ENCODE assay signal across 27 cellular contexts in the genomic region with DNA sequence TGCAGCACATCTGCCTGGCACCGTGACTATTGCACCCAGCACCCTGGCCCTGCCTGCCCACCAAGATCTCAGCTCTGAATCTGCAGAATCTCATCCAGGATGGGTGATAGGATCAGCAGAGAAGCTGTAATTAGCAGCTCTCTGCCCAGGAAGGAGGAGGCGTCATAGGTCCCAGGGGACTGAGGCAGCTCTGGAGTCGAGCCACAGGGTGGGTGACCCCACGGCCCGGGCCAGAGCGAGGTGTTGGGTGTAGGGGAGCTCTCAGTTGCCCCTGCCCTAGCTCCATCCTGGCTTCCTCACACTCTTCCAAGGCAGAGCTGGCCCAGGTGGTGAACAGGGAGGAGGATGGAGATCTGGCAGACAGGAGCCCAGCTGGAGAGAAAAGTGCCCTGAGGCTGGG. TPM values are rescaled to one million over a fixed set of nuclear protein-coding genes. Genes with fewer than 3 reads are reported as not detected.
DNase-seq lines count a peak whose midpoint lies in the region; ATAC-seq and TF ChIP-seq lines count a peak whose summit lies in the region.
"Had no signal": no experiment of that assay in that cellular context is flagged by ENCODE, and none has a peak within 500 bp of the region (broad histone marks: within the 10 kb centered on the region; RNA-seq: fewer than 3 reads in every experiment).

No MANE protein-coding gene starts in this region.

- no peak overlapping the region for H3K4me3 ChIP-seq in NB4 (ENCODE audit: low read depth, low read length)
- no peak overlapping the region for H3K4me3 ChIP-seq in psoas muscle
- H3K4me3 ChIP-seq: adrenal gland, thyroid gland had no signal

- CTCF ChIA-PET in activated CD4-positive, alpha-beta T cell treated with anti-CD3 and anti-CD28 coated beads, Interleukin-2, amount 10 ng/mL, durations not matched to agents 7 days and 5 days (lab: Charles Lee) = interaction anchor here (1.5 to 1.6 kb wide), 2 partner anchors 63 to 397 kb away, joined by 5 to 7 read pairs; no protein-coding TSS in a partner anchor
- CTCF ChIA-PET in activated CD4-positive, alpha-beta T cell treated with anti-CD3 and anti-CD28 coated beads for 36 hours (lab: Charles Lee) = interaction anchor here (1.6 kb wide), 1 partner anchor 62 kb away, joined by 6 read pairs; no protein-coding TSS in a partner anchor

- no peak for ATAC-seq in activated CD4-positive, alpha-beta T cell treated with anti-CD3 and anti-CD28 coated beads for 36 hours
- no peak for ATAC-seq in psoas muscle
- no peak for ATAC-seq in HG02970 (IDR thresholded peaks at IDR 0.05; ENCODE audit: low FRiP score, unreplicated experiment)
- ATAC-seq: left lobe of liver had no signal

- no peaks in the 10 kb centered on the region for H3K27me3 ChIP-seq in psoas muscle (ENCODE audit: insufficient read depth in 3 of 3, low read length in 2 of 3)
- H3K27me3 ChIP-seq: adrenal gland, BE2C, thyroid gland had no signal

- no peak overlapping the region for H3K27ac ChIP-seq in psoas muscle
- H3K27ac ChIP-seq: adrenal gland, thyroid gland had no signal

- no peaks in the 10 kb centered on the region for H3K9me3 ChIP-seq in psoas muscle
- H3K9me3 ChIP-seq: adrenal gland, BE2C, thyroid gland had no signal

- no peaks in the 10 kb centered on the region for H3K36me3 ChIP-seq in psoas muscle (ENCODE audit: insufficient read depth in 1 of 2, low read depth in 1 of 2)
- H3K36me3 ChIP-seq: adrenal gland, BE2C, thyroid gland had no signal

- no peak overlapping the region for H3K4me3 Mint-ChIP-seq in activated CD4-positive, alpha-beta T cell treated with anti-CD3 and anti-CD28 coated beads, Interleukin-2, amount 10 ng/mL, durations not matched to agents 7 days and 5 days
- no peak overlapping the region for H3K4me3 Mint-ChIP-seq in activated CD4-positive, alpha-beta T cell treated with anti-CD3 and anti-CD28 coated beads for 36 hours
- no peak overlapping the region for H3K4me3 Mint-ChIP-seq in glutamatergic neuron (ENCODE audit: unreplicated experiment)
- H3K4me3 Mint-ChIP-seq: HFFc6, nephron progenitor cell had no signal

- WGBS in psoas muscle, 3 donors = 79 to 97% (median 85%) methylated on average over 5 to 6 of the region's 6 CpGs

- H3K27ac Mint-ChIP-seq in activated CD4-positive, alpha-beta T cell treated with anti-CD3 and anti-CD28 coated beads, Interleukin-2, amount 10 ng/mL, durations not matched to agents 7 days and 5 days = peak overlapping the region; percentile 69
- no peak overlapping the region for H3K27ac Mint-ChIP-seq in activated CD4-positive, alpha-beta T cell treated with anti-CD3 and anti-CD28 coated beads for 36 hours
- H3K27ac Mint-ChIP-seq in glutamatergic neuron (ENCODE audit: unreplicated experiment) = peak overlapping the region; percentile 48
- H3K27ac Mint-ChIP-seq: HFFc6, nephron progenitor cell, progenitor cell of endocrine pancreas had no signal

- no peak for DNase-seq in activated CD4-positive, alpha-beta T cell treated with anti-CD3 and anti-CD28 coated beads, Interleukin-2, amount 10 ng/mL, durations not matched to agents 7 days and 5 days
- DNase-seq in activated CD4-positive, alpha-beta T cell treated with anti-CD3 and anti-CD28 coated beads for 36 hours = no peak
- DNase-seq in NB4 (ENCODE audit: low read depth) (peak; percentile 43), glutamatergic neuron (no peak), psoas muscle (peak; percentile 4 to 39), HuH-7 (ENCODE audit: low spot score) (no peak), globus pallidus (ENCODE audit: low spot score) (no peak)
- DNase-seq: activated CD4-positive, alpha-beta T cell treated with anti-CD3 and anti-CD28 coated beads, Interleukin-2, amount 50 U/mL, for 1 hour; activated CD8-positive, alpha-beta memory T cell treated with anti-CD3 and anti-CD28 coated beads, Interleukin-2, amount 50 U/mL, for 4 hours; activated effector memory CD4-positive, alpha-beta T cell treated with Interleukin-2 at 50 U/mL for 16 hours; adrenal gland; BE2C; Calu3; HFFc6; Kasumi-1; midbrain; NCI-H1694 treated with DMSO at 0.1 percent for 48 hours; NCI-H526; nephron progenitor cell; RPMI8226; stimulated activated naive CD4-positive, alpha-beta T cell treated with Interleukin-2 at 50 U/mL for 16 hours; thyroid gland had no signal

- no peak for TF ChIP-seq POLR2A in NB4 (IDR thresholded peaks at IDR 0.05; ENCODE audit: extremely low read depth, insufficient read length)

- no peaks in the 10 kb centered on the region for H3K27me3 Mint-ChIP-seq in activated CD4-positive, alpha-beta T cell treated with anti-CD3 and anti-CD28 coated beads, Interleukin-2, amount 10 ng/mL, durations not matched to agents 7 days and 5 days
- no peaks in the 10 kb centered on the region for H3K27me3 Mint-ChIP-seq in activated CD4-positive, alpha-beta T cell treated with anti-CD3 and anti-CD28 coated beads for 36 hours
- H3K27me3 Mint-ChIP-seq in glutamatergic neuron (ENCODE audit: unreplicated experiment) = peaks cover 5% of the 10 kb centered on the region

- intact Hi-C loops in activated CD4-positive, alpha-beta T cell treated with anti-CD3 and anti-CD28 coated beads for 36 hours (cut with DNase I, micrococcal nuclease) = loop anchor here (2.0 to 10.0 kb wide), 2 partner anchors 18 to 108 kb away; partner anchors contain the start of gene FAM83G (in 1 of the 2)
- intact Hi-C loops in psoas muscle (cut with DNase I) = loop anchor here in 1 of 2 donors (10.0 kb wide), 1 partner anchor 58 kb away; no protein-coding TSS in a partner anchor

- H3K4me1 ChIP-seq in psoas muscle = no peaks in the 10 kb centered on the region
- H3K4me1 ChIP-seq: adrenal gland had no signal

- peaks cover 17% of the 10 kb centered on the region for H3K4me1 Mint-ChIP-seq in activated CD4-positive, alpha-beta T cell treated with anti-CD3 and anti-CD28 coated beads, Interleukin-2, amount 10 ng/mL, durations not matched to agents 7 days and 5 days
- peaks cover 14% of the 10 kb centered on the region for H3K4me1 Mint-ChIP-seq in activated CD4-positive, alpha-beta T cell treated with anti-CD3 and anti-CD28 coated beads for 36 hours
- H3K4me1 Mint-ChIP-seq in glutamatergic neuron (ENCODE audit: low read depth, unreplicated experiment) = peaks cover 6% of the 10 kb centered on the region

- peaks cover 31% of the 10 kb centered on the region for H3K36me3 Mint-ChIP-seq in activated CD4-positive, alpha-beta T cell treated with anti-CD3 and anti-CD28 coated beads, Interleukin-2, amount 10 ng/mL, durations not matched to agents 7 days and 5 days (ENCODE audit: low read depth)
- H3K36me3 Mint-ChIP-seq in activated CD4-positive, alpha-beta T cell treated with anti-CD3 and anti-CD28 coated beads for 36 hours (ENCODE audit: low read depth) = peaks cover 10% of the 10 kb centered on the region
- H3K36me3 Mint-ChIP-seq in glutamatergic neuron (ENCODE audit: unreplicated experiment) = no peaks in the 10 kb centered on the region

- POLR2A ChIA-PET in activated CD4-positive, alpha-beta T cell treated with anti-CD3 and anti-CD28 coated beads, Interleukin-2, amount 10 ng/mL, durations not matched to agents 7 days and 5 days (lab: Charles Lee) = no interaction called here
- POLR2A ChIA-PET in activated CD4-positive, alpha-beta T cell treated with anti-CD3 and anti-CD28 coated beads for 36 hours (lab: Charles Lee) = no interaction called here

- TF ChIP-seq CTCF in NB4 (IDR thresholded peaks at IDR 0.05; ENCODE audit: low read depth, low read length) (no peak), glutamatergic neuron (IDR thresholded peaks at IDR 0.05; ENCODE audit: partially characterized antibody, unreplicated experiment) (no peak), psoas muscle (IDR thresholded peaks at IDR 0.05) (no peak)

- H3K9me3 Mint-ChIP-seq in activated CD4-positive, alpha-beta T cell treated with anti-CD3 and anti-CD28 coated beads, Interleukin-2, amount 10 ng/mL, durations not matched to agents 7 days and 5 days = no peaks in the 10 kb centered on the region
- no peaks in the 10 kb centered on the region for H3K9me3 Mint-ChIP-seq in activated CD4-positive, alpha-beta T cell treated with anti-CD3 and anti-CD28 coated beads for 36 hours (ENCODE audit: low read depth)
- peaks cover 5% of the 10 kb centered on the region for H3K9me3 Mint-ChIP-seq in glutamatergic neuron (ENCODE audit: unreplicated experiment)
- H3K9me3 Mint-ChIP-seq: HFFc6, nephron progenitor cell had no signal

RNA-seq across cellular contexts. Expression of gene FAM83G, which starts 18.2 kb away (rescaled TPM):
- 1 to 10 TPM; 7.1 to 9.1 TPM for total RNA-seq in activated CD4-positive, alpha-beta T cell treated with anti-CD3 and anti-CD28 coated beads, Interleukin-2, amount 10 ng/mL, durations not matched to agents 7 days and 5 days
- total RNA-seq in activated CD4-positive, alpha-beta T cell treated with anti-CD3 and anti-CD28 coated beads for 36 hours = 10 to 100 TPM; 11.1 to 14.3 TPM
- 2.0 TPM for total RNA-seq in glutamatergic neuron (ENCODE audit: unreplicated experiment)
- 10 to 100 TPM in 1 of 4 donors, 1 to 10 TPM in 3; 7.0 to 20.4 (median 9.3) TPM for total RNA-seq in psoas muscle
- polyA plus RNA-seq in psoas muscle = 10 to 100 TPM in 1 of 3 donors, 1 to 10 TPM in 2; 8.2 to 65.6 (median 9.0) TPM

RNA-seq across cellular contexts. Expression of gene GRAP, which starts 24.0 kb away (rescaled TPM):
- 10 to 100 TPM; 35.4 to 39.2 TPM for total RNA-seq in activated CD4-positive, alpha-beta T cell treated with anti-CD3 and anti-CD28 coated beads, Interleukin-2, amount 10 ng/mL, durations not matched to agents 7 days and 5 days
- 10 to 100 TPM; 10.7 to 11.2 TPM for total RNA-seq in activated CD4-positive, alpha-beta T cell treated with anti-CD3 and anti-CD28 coated beads for 36 hours
- total RNA-seq in glutamatergic neuron (ENCODE audit: unreplicated experiment) (0.64 TPM), psoas muscle (1 to 10 TPM in 3 of 4 donors, under 1 TPM in 1; 0.71 to 2.2 (median 1.9) TPM)
- 1 to 10 TPM in 2 of 3 donors, under 1 TPM in 1; 0.71 to 1.9 (median 1.4) TPM for polyA plus RNA-seq in psoas muscle
- total RNA-seq: A172, bronchial epithelial cell, Calu3, progenitor cell of endocrine pancreas had no signal

Comparison
In these comparisons a context has a peak if more than half of its experiments do, and no peak if none do; other contexts are left out.
1. DNase-seq: peak in NB4 (single experiment) and psoas muscle (2 of 2); none in activated CD4-positive, alpha-beta T cell treated with anti-CD3 and anti-CD28 coated beads, Interleukin-2, amount 10 ng/mL, durations not matched to agents 7 days and 5 days (single experiment), activated CD4-positive, alpha-beta T cell treated with anti-CD3 and anti-CD28 coated beads for 36 hours (single experiment), glutamatergic neuron (single experiment), HuH-7 (single experiment) and globus pallidus (single experiment).